18 cellular contexts compared by ENCODE assay signal in the genomic region with DNA sequence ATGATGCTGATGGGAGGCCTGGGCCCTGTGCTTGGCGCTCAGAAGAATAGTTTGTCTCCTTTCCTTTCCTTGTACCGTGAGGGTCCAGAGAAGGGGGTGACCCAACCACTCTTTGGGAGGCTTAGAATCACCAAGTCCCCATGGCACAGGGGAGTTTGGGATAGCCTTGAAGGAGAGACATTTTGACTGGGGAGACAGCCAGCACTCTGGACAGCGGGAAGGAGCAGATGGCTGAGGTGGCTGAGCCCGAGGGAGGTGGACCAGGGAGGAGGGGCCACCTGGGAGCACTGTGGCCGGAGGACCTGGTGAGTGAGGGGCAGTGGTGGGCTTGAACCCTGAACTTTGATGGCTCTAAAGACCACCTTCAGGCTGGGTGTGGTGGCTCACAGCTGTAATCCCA. TPM values are rescaled to one million over a fixed set of nuclear protein-coding genes. Genes with fewer than 3 reads are reported as not detected.
DNase-seq lines count a peak whose midpoint lies in the region; ATAC-seq, FAIRE-seq and TF ChIP-seq lines count a peak whose summit lies in the region.
"Had no signal": no experiment of that assay in that cellular context is flagged by ENCODE, and none has a peak within 500 bp of the region (broad histone marks: within the 10 kb centered on the region; RNA-seq: fewer than 3 reads in every experiment).

No MANE protein-coding gene starts in this region.

- H3K4me1 Mint-ChIP-seq in GM23338 = peaks cover 23% of the 10 kb centered on the region
- H3K4me1 Mint-ChIP-seq: CD8-positive, alpha-beta memory T cell had no signal

- no peak overlapping the region for H3K4me3 Mint-ChIP-seq in GM23338
- H3K4me3 Mint-ChIP-seq: CD4-positive, alpha-beta T cell had no signal

- no peaks in the 10 kb centered on the region for H3K27me3 ChIP-seq in GM23338 (ENCODE audit: insufficient read depth)

- no peaks in the 10 kb centered on the region for H3K9me3 Mint-ChIP-seq in GM23338
- H3K9me3 Mint-ChIP-seq: CD4-positive, alpha-beta T cell; CD8-positive, alpha-beta memory T cell had no signal

- no peak overlapping the region for H3K4me2 ChIP-seq in GM23338

- no peak overlapping the region for H3K27ac ChIP-seq in GM23338 (ENCODE audit: low read depth)
- H3K27ac ChIP-seq: C4-2B had no signal

- no peak overlapping the region for H2AFZ ChIP-seq in GM23338

- no peak for TF ChIP-seq CTCF in GM23338 (conservative IDR thresholded peaks at IDR 0.05; ENCODE audit: low read depth in 2 of 2)

- H3K4me1 ChIP-seq in GM23338 (ENCODE audit: insufficient read depth) = peaks cover 13% of the 10 kb centered on the region
- H3K4me1 ChIP-seq: HAP-1 had no signal

- 0 out of 2 replicates have a peak, but pooled peaks cover 4% of the 10 kb centered on the region for H3F3A ChIP-seq in GM23338 (replicated peaks; ENCODE audit: low read depth)

- H3K36me3 ChIP-seq in GM23338 (ENCODE audit: insufficient read depth) = no peaks in the 10 kb centered on the region
- H3K36me3 ChIP-seq: HAP-1 had no signal

- no peaks in the 10 kb centered on the region for H3K9me2 ChIP-seq in GM23338 (ENCODE audit: insufficient read depth)

- no peak for TF ChIP-seq EP300 in Ishikawa (IDR thresholded peaks at IDR 0.05; ENCODE audit: borderline replicate concordance)

- ATAC-seq in GM23338 = no peak
- ATAC-seq: GM12878 had no signal

- H3K4me3 ChIP-seq in GM23338 = no peak overlapping the region
- H3K4me3 ChIP-seq: GM12878, HAP-1 had no signal

- no peaks in the 10 kb centered on the region for H4K20me1 ChIP-seq in GM23338 (replicated peaks; ENCODE audit: insufficient read depth)

- TF ChIP-seq RAD21 in Ishikawa (IDR thresholded peaks at IDR 0.05; ENCODE audit: low read depth) = no peak

- no peak for DNase-seq in GM23338 (ENCODE audit: low spot score)
- DNase-seq in left kidney (ENCODE audit: low read depth, low spot score) = peak; percentile 15
- DNase-seq in NCI-H146 (lab: John Stamatoyannopoulos, UW) = no peak
- no peak for DNase-seq in GM19239 (ENCODE audit: insufficient read length, low spot score)
- DNase-seq in NCI-H2081 treated with DMSO at 0.1 percent for 48 hours (lab: John Stamatoyannopoulos, UW) = no peak
- DNase-seq: CD4-positive, alpha-beta T cell; CD8-positive, alpha-beta memory T cell; DMS 273 treated with DMSO at 0.1 percent for 48 hours; DMS79; EL; GDM1; GOT3 had no signal

- no peak overlapping the region for H3K27ac Mint-ChIP-seq in GM23338
- H3K27ac Mint-ChIP-seq: CD4-positive, alpha-beta T cell; CD8-positive, alpha-beta memory T cell had no signal

- no peak for FAIRE-seq in GM19239 (lab: Jason Lieb, UNC)
- FAIRE-seq: D721Med, GM12878, H54 had no signal

- H3K79me2 ChIP-seq in GM23338 (replicated peaks; ENCODE audit: insufficient read depth) = no peaks in the 10 kb centered on the region

- H3K36me3 Mint-ChIP-seq in GM23338 (ENCODE audit: low read depth) = no peaks in the 10 kb centered on the region
- H3K36me3 Mint-ChIP-seq: CD8-positive, alpha-beta memory T cell had no signal

- H3K27me3 Mint-ChIP-seq in GM23338 (ENCODE audit: insufficient read depth, low read depth, poor library complexity) = peaks cover 19% of the 10 kb centered on the region
- H3K27me3 Mint-ChIP-seq: CD4-positive, alpha-beta T cell had no signal

TF ChIP-seq in GM23338, 12 proteins besides CTCF, POLR2A, EP300 and RAD21:
- TF ChIP-seq ZNF331 (CRISPR knock-in tag; IDR thresholded peaks at IDR 0.05; ENCODE audit: low read depth) = no peak
- peak; percentile 66 for TF ChIP-seq REST (IDR thresholded peaks at IDR 0.05; ENCODE audit: unreplicated experiment)

TF ChIP-seq in Ishikawa, 13 proteins besides CTCF, POLR2A, EP300 and RAD21:
- TF ChIP-seq NFIC (IDR thresholded peaks at IDR 0.05) = no peak
- TF ChIP-seq REST (IDR thresholded peaks at IDR 0.05; ENCODE audit: low read depth) = peak; percentile 77
- no peak for TF ChIP-seq MAX (IDR thresholded peaks at IDR 0.05)
- TF ChIP-seq CEBPB (IDR thresholded peaks at IDR 0.05) = no peak
- TF ChIP-seq TCF12 (IDR thresholded peaks at IDR 0.05; ENCODE audit: low read depth) = no peak

RNA-seq across cellular contexts. Expression of gene MGAT5B, which starts 18.2 kb away (rescaled TPM):
- 8.2 and 10.0 TPM in 2 replicates for total RNA-seq in GM23338 (2014; rRNA removed; shearing (Covaris generic))
- 1.6 and 2.1 TPM in 2 replicates for polyA plus RNA-seq in GM23338 (2016; fragmentation: Nextera tagmentation; extraction: Ambion mirVana)
- polyA plus RNA-seq: GM12878 had no signal
